In genomic region chr3:58334013-58334321, GRCh38 we compare ENCODE assay signal across 8 cellular contexts. TPM values are rescaled to one million over a fixed set of nuclear protein-coding genes. Genes with fewer than 3 reads are reported as not detected.
DNase-seq lines count a peak whose midpoint lies in the region.

No MANE protein-coding gene starts in this region.

- peak overlapping the region; percentile 95 for H3K27ac Mint-ChIP-seq in T-helper 1 cell treated with Interleukin-12 subunit alpha and Interleukin-12 subunit beta and Interleukin-4 antibody, amounts not matched to agents 30 μg/mL and 1 μg/mL, for 36 hours
- peak overlapping the region; percentile 87 for H3K27ac Mint-ChIP-seq in activated naive CD8-positive, alpha-beta T cell treated with anti-CD3 and anti-CD28 coated beads for 36 hours

- no peak for DNase-seq in T-helper 1 cell
- no peak for DNase-seq in activated naive CD8-positive, alpha-beta T cell treated with anti-CD3 and anti-CD28 coated beads for 36 hours
- DNase-seq in inferior parietal cortex (ENCODE audit: extremely low spot score) = peak; percentile 78
- DNase-seq in substantia nigra (lab: John Stamatoyannopoulos, UW) = peak in 18 of 49 donors; percentile 3 to 47 (median 10)
- no peak for DNase-seq in ecto neural progenitor cell (ENCODE audit: low spot score)
- no peak for DNase-seq in NCI-H526 (lab: John Stamatoyannopoulos, UW)
- DNase-seq in posterior vena cava (ENCODE audit: low spot score) = no peak

- H3K4me1 Mint-ChIP-seq in T-helper 1 cell treated with Interleukin-12 subunit alpha and Interleukin-12 subunit beta and Interleukin-4 antibody, amounts not matched to agents 30 μg/mL and 1 μg/mL, for 36 hours (ENCODE audit: low read depth) = peaks cover 35% of the 10 kb centered on the region
- H3K4me1 Mint-ChIP-seq in activated naive CD8-positive, alpha-beta T cell treated with anti-CD3 and anti-CD28 coated beads for 36 hours = peaks cover 38% of the 10 kb centered on the region

- H3K27ac ChIP-seq in substantia nigra (ENCODE audit: low read depth, low read length, poor library complexity, severe bottlenecking) = peak overlapping the region; percentile 99

- peak overlapping the region; percentile 99 for H3K4me3 Mint-ChIP-seq in T-helper 1 cell treated with Interleukin-12 subunit alpha and Interleukin-12 subunit beta and Interleukin-4 antibody, amounts not matched to agents 30 μg/mL and 1 μg/mL, for 36 hours
- H3K4me3 Mint-ChIP-seq in activated naive CD8-positive, alpha-beta T cell treated with anti-CD3 and anti-CD28 coated beads for 36 hours = peak overlapping the region; percentile 100

- peaks cover 11% of the 10 kb centered on the region for H3K36me3 Mint-ChIP-seq in T-helper 1 cell treated with Interleukin-12 subunit alpha and Interleukin-12 subunit beta and Interleukin-4 antibody, amounts not matched to agents 30 μg/mL and 1 μg/mL, for 36 hours (ENCODE audit: low read depth)
- peaks cover 14% of the 10 kb centered on the region for H3K36me3 Mint-ChIP-seq in activated naive CD8-positive, alpha-beta T cell treated with anti-CD3 and anti-CD28 coated beads for 36 hours

- H3K27me3 Mint-ChIP-seq in T-helper 1 cell treated with Interleukin-12 subunit alpha and Interleukin-12 subunit beta and Interleukin-4 antibody, amounts not matched to agents 30 μg/mL and 1 μg/mL, for 36 hours (ENCODE audit: low read depth) = peaks cover 1% of the 10 kb centered on the region
- H3K27me3 Mint-ChIP-seq in activated naive CD8-positive, alpha-beta T cell treated with anti-CD3 and anti-CD28 coated beads for 36 hours = no peaks in the 10 kb centered on the region

- no peaks in the 10 kb centered on the region for H3K9me3 Mint-ChIP-seq in T-helper 1 cell treated with Interleukin-12 subunit alpha and Interleukin-12 subunit beta and Interleukin-4 antibody, amounts not matched to agents 30 μg/mL and 1 μg/mL, for 36 hours
- no peaks in the 10 kb centered on the region for H3K9me3 Mint-ChIP-seq in activated naive CD8-positive, alpha-beta T cell treated with anti-CD3 and anti-CD28 coated beads for 36 hours

- intact Hi-C loops in posterior vena cava (cut with DNase I) = loop anchor here (5.0 to 10.0 kb wide), 2 partner anchors 158 to 201 kb away; partner anchors contain the start of genes ACOX2 (in 2 of the 2) and KCTD6 (in 1 of the 2)

RNA-seq across cellular contexts. Expression of gene PXK, which starts 1.3 kb away (rescaled TPM):
- 10 to 100 TPM; 22.2 to 24.0 TPM for total RNA-seq in activated naive CD8-positive, alpha-beta T cell treated with anti-CD3 and anti-CD28 coated beads for 36 hours
- 10 to 100 TPM; 22.5 to 24.8 TPM for total RNA-seq in posterior vena cava

RNA-seq across cellular contexts. Expression of gene HTD2, which starts 27.6 kb away (rescaled TPM):
- 10 to 100 TPM; 10.1 to 13.0 TPM for total RNA-seq in activated naive CD8-positive, alpha-beta T cell treated with anti-CD3 and anti-CD28 coated beads for 36 hours
- total RNA-seq in posterior vena cava = 1 to 10 TPM; 5.9 to 7.7 TPM

RNA-seq across cellular contexts. Expression of gene RPP14, which starts 27.9 kb away (rescaled TPM):
- total RNA-seq in activated naive CD8-positive, alpha-beta T cell treated with anti-CD3 and anti-CD28 coated beads for 36 hours = 10 to 100 TPM; 24.8 to 30.9 TPM
- 10 to 100 TPM; 10.8 to 11.6 TPM for total RNA-seq in posterior vena cava
